In genomic region chr1:77672374-77672773, GRCh38 we compare ENCODE assay signal across 1 cellular context.
TF ChIP-seq lines count a peak whose summit lies in the region.

No MANE protein-coding gene starts in this region.

TF ChIP-seq in IMR-90, 13 proteins besides CTCF, POLR2A, EP300 and RAD21 (continued from another document):
- TF ChIP-seq, protein P1, sequence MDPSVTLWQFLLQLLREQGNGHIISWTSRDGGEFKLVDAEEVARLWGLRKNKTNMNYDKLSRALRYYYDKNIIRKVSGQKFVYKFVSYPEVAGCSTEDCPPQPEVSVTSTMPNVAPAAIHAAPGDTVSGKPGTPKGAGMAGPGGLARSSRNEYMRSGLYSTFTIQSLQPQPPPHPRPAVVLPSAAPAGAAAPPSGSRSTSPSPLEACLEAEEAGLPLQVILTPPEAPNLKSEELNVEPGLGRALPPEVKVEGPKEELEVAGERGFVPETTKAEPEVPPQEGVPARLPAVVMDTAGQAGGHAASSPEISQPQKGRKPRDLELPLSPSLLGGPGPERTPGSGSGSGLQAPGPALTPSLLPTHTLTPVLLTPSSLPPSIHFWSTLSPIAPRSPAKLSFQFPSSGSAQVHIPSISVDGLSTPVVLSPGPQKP (IDR thresholded peaks at IDR 0.05; ENCODE audit: borderline replicate concordance, low read depth, low read length): no peak
- TF ChIP-seq MXI1 (IDR thresholded peaks at IDR 0.05; ENCODE audit: borderline replicate concordance, low read depth, low read length): no peak
- no peak for TF ChIP-seq MAZ (IDR thresholded peaks at IDR 0.05; ENCODE audit: borderline replicate concordance, low read depth, low read length)
- no peak for TF ChIP-seq NFE2L2 (IDR thresholded peaks at IDR 0.05; ENCODE audit: low read depth, low read length)
TF ChIP-seq in IMR-90: peak in this region for 0.
